Comparison of ENCODE assay signal across 16 cellular contexts in genomic region chr2:98736464-98736889, GRCh38.
DNase-seq lines count a peak whose midpoint lies in the region; ATAC-seq lines count a peak whose summit lies in the region.
"Had no signal": no experiment of that assay in that cellular context is flagged by ENCODE, and none has a peak within 500 bp of the region (broad histone marks: within the 10 kb centered on the region; RNA-seq: fewer than 3 reads in every experiment).

No MANE protein-coding gene starts in this region.

- no peaks in the 10 kb centered on the region for H3K36me3 Mint-ChIP-seq in stimulated activated naive CD8-positive, alpha-beta T cell treated with anti-CD3 and anti-CD28 coated beads, Interleukin-15, Interleukin-2, amounts not matched to agents 100 ng/mL and 50 ng/mL, for 24 hours (ENCODE audit: low read depth)
- H3K36me3 Mint-ChIP-seq in stimulated activated memory B cell treated with anti-CD40 and anti-IgM and Interleukin-4, amounts not matched to agents 10 μg/mL and 1 μg/mL and 100 μg/mL, for 72 hours, result no peaks in the 10 kb centered on the region
- H3K36me3 Mint-ChIP-seq: natural killer cell treated with Interleukin-12 subunit alpha and Interleukin-12 subunit beta and Interleukin-15 and Interleukin-18, amount 100 ng/mL, for 72 hours had no signal

- H3K9me3 Mint-ChIP-seq in stimulated activated naive CD8-positive, alpha-beta T cell treated with anti-CD3 and anti-CD28 coated beads, Interleukin-15, Interleukin-2, amounts not matched to agents 100 ng/mL and 50 ng/mL, for 24 hours, result no peaks in the 10 kb centered on the region
- H3K9me3 Mint-ChIP-seq in stimulated activated memory B cell treated with anti-CD40 and anti-IgM and Interleukin-4, amounts not matched to agents 10 μg/mL and 1 μg/mL and 100 μg/mL, for 72 hours, result no peaks in the 10 kb centered on the region
- H3K9me3 Mint-ChIP-seq: natural killer cell treated with Interleukin-12 subunit alpha and Interleukin-12 subunit beta and Interleukin-15 and Interleukin-18, amount 100 ng/mL, for 72 hours had no signal

- peak overlapping the region; percentile 77 for H3K27ac Mint-ChIP-seq in stimulated activated naive CD8-positive, alpha-beta T cell treated with anti-CD3 and anti-CD28 coated beads, Interleukin-15, Interleukin-2, amounts not matched to agents 100 ng/mL and 50 ng/mL, for 24 hours
- H3K27ac Mint-ChIP-seq in stimulated activated memory B cell treated with anti-CD40 and anti-IgM and Interleukin-4, amounts not matched to agents 10 μg/mL and 1 μg/mL and 100 μg/mL, for 72 hours, result no peak overlapping the region
- H3K27ac Mint-ChIP-seq: natural killer cell treated with Interleukin-12 subunit alpha and Interleukin-12 subunit beta and Interleukin-15 and Interleukin-18, amount 100 ng/mL, for 72 hours had no signal

- ATAC-seq in stimulated activated memory B cell treated with anti-CD40 and anti-IgM and Interleukin-4, amounts not matched to agents 10 μg/mL and 1 μg/mL and 100 μg/mL, for 72 hours, result no peak
- no peak for ATAC-seq in GM18868 (IDR thresholded peaks at IDR 0.05; ENCODE audit: unreplicated experiment)
- ATAC-seq: left ventricle myocardium superior had no signal

- H3K4me3 Mint-ChIP-seq in stimulated activated naive CD8-positive, alpha-beta T cell treated with anti-CD3 and anti-CD28 coated beads, Interleukin-15, Interleukin-2, amounts not matched to agents 100 ng/mL and 50 ng/mL, for 24 hours, result peak overlapping the region; percentile 42
- H3K4me3 Mint-ChIP-seq in stimulated activated memory B cell treated with anti-CD40 and anti-IgM and Interleukin-4, amounts not matched to agents 10 μg/mL and 1 μg/mL and 100 μg/mL, for 72 hours, result no peak overlapping the region
- H3K4me3 Mint-ChIP-seq: natural killer cell treated with Interleukin-12 subunit alpha and Interleukin-12 subunit beta and Interleukin-15 and Interleukin-18, amount 100 ng/mL, for 72 hours had no signal

- H3K27me3 Mint-ChIP-seq in stimulated activated naive CD8-positive, alpha-beta T cell treated with anti-CD3 and anti-CD28 coated beads, Interleukin-15, Interleukin-2, amounts not matched to agents 100 ng/mL and 50 ng/mL, for 24 hours, result no peaks in the 10 kb centered on the region
- H3K27me3 Mint-ChIP-seq in stimulated activated memory B cell treated with anti-CD40 and anti-IgM and Interleukin-4, amounts not matched to agents 10 μg/mL and 1 μg/mL and 100 μg/mL, for 72 hours, result no peaks in the 10 kb centered on the region
- H3K27me3 Mint-ChIP-seq: natural killer cell treated with Interleukin-12 subunit alpha and Interleukin-12 subunit beta and Interleukin-15 and Interleukin-18, amount 100 ng/mL, for 72 hours had no signal

- H3K4me1 Mint-ChIP-seq in stimulated activated naive CD8-positive, alpha-beta T cell treated with anti-CD3 and anti-CD28 coated beads, Interleukin-15, Interleukin-2, amounts not matched to agents 100 ng/mL and 50 ng/mL, for 24 hours (ENCODE audit: low read depth), result peaks cover 76% of the 10 kb centered on the region
- peaks cover 36% of the 10 kb centered on the region for H3K4me1 Mint-ChIP-seq in stimulated activated memory B cell treated with anti-CD40 and anti-IgM and Interleukin-4, amounts not matched to agents 10 μg/mL and 1 μg/mL and 100 μg/mL, for 72 hours

- DNase-seq in stimulated activated CD4-positive, alpha-beta T cell treated with anti-CD3 and anti-CD28 coated beads, Interleukin-15, amount 100 ng/mL, for 24 hours, result peak; percentile 37
- DNase-seq in stimulated activated CD4-positive, alpha-beta T cell treated with anti-CD3 and anti-CD28 coated beads, Interleukin-2, amount 100 ng/mL, for 24 hours, result no peak
- DNase-seq in RKO (ENCODE audit: low spot score) (peak; percentile 13), amniotic epithelial cell (ENCODE audit: low read depth) (peak; percentile 55), hippocampal formation (lab: John Stamatoyannopoulos, UW) (no peak)
- DNase-seq: activated CD4-positive, alpha-beta T cell treated with anti-CD3 and anti-CD28 coated beads, Interleukin-2, amount 50 U/mL, for 4 hours; amniotic stem cell; IMR-90; left ventricle myocardium superior; NCI-H1436; NCI-H446 treated with DMSO at 0.1 percent for 48 hours; retina had no signal

Comparison
In these comparisons a context has a peak if more than half of its experiments do, and no peak if none do; other contexts are left out.
1. DNase-seq: peak in stimulated activated CD4-positive, alpha-beta T cell treated with anti-CD3 and anti-CD28 coated beads, Interleukin-15, amount 100 ng/mL, for 24 hours (single experiment), RKO (single experiment) and amniotic epithelial cell (single experiment); none in stimulated activated CD4-positive, alpha-beta T cell treated with anti-CD3 and anti-CD28 coated beads, Interleukin-2, amount 100 ng/mL, for 24 hours (0 of 2) and hippocampal formation (0 of 2).